9 cellular contexts compared by ENCODE assay signal in the genomic region with DNA sequence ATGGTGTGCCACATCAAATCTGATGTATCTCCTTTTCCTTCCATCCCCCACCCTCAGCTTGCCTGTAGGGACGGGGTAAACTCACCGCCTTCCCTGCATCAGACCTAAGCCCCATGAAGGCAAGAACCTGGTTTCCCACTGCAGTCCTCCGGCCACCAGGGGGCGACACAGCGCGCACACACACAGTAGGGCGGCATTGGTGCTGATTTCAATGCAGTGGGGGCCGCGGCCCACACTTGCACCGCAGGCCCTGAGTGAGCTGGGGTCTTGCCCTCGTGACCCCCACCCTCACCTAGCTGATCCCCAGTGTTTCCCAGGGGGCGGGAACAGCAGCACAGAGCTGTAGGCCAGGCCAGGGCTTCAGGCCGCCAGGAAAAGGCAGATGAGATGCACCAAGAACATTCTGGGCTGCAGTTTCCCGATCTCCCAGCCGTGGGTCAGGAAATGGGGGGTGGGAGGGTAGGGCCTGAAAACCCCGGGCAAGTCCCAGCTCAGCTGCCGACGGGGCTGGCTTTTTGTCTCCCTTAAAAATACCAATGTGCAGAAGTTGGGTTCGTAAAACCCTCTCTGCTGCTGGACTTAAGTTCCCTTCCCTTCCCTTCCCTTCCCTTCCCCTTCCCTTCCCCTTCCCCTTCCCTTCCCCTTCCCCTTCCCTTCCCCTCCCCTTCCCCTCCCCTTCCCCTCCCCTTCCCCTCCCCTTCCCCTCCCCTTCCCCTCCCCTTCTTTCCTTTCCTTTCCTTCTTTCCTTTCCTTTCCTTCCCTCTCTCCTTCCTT. TPM values are rescaled to one million over a fixed set of nuclear protein-coding genes. Genes with fewer than 3 reads are reported as not detected.
DNase-seq lines count a peak whose midpoint lies in the region; ATAC-seq and TF ChIP-seq lines count a peak whose summit lies in the region.
"Had no signal": no experiment of that assay in that cellular context is flagged by ENCODE, and none has a peak within 500 bp of the region (broad histone marks: within the 10 kb centered on the region; RNA-seq: fewer than 3 reads in every experiment).

No MANE protein-coding gene starts in this region.

- no peaks in the 10 kb centered on the region for H3K79me2 ChIP-seq in mesendoderm (ENCODE audit: control insufficient read depth, insufficient read depth, low read length)

- H3K9ac ChIP-seq in mesendoderm (ENCODE audit: low read length) = peak overlapping the region; percentile 32

- H3K36me3 Mint-ChIP-seq in activated T-helper 17 cell treated with anti-CD3 and anti-CD28 coated beads, Interleukin-2, amount 50 U/mL, for 72 hours (ENCODE audit: low read depth) = no peaks in the 10 kb centered on the region

- no peak overlapping the region for H2BK15ac ChIP-seq in mesendoderm (replicated peaks; ENCODE audit: low read depth)

- no CpG with 5 or more reads among the region's 19 CpGs for WGBS in mesendoderm (ENCODE audit: extremely low coverage, insufficient coverage, low lambda C conversion rate)

- no peaks in the 10 kb centered on the region for H3K27me3 ChIP-seq in mesendoderm (ENCODE audit: insufficient read depth, low read length, poor library complexity)

- no peak overlapping the region for H3K4ac ChIP-seq in mesendoderm (ENCODE audit: low read depth, low read length)

- H4K5ac ChIP-seq in mesendoderm (ENCODE audit: low read length) = no peak overlapping the region

- ATAC-seq in activated T-helper 17 cell treated with anti-CD3 and anti-CD28 coated beads, Interleukin-2, amount 50 U/mL, for 72 hours (replicated peaks) = peak; percentile 56
- ATAC-seq in HG03039 (IDR thresholded peaks at IDR 0.05; ENCODE audit: unreplicated experiment) (no peak), HG03175 (IDR thresholded peaks at IDR 0.05; ENCODE audit: unreplicated experiment) (no peak)

- DNase-seq in AG09319 (ENCODE audit: extremely low read depth, low read depth) (no peak), LNCaP clone FGC (ENCODE audit: low read depth) (no peak), mesendoderm (peak; percentile 75), NOMO-1 treated with dmso at 0.1 percent for 144 hours (lab: John Stamatoyannopoulos, UW; ENCODE audit: unreplicated experiment) (no peak), globus pallidus (ENCODE audit: low spot score) (no peak)
- DNase-seq: hippocampal formation had no signal

- H3K18ac ChIP-seq in mesendoderm (ENCODE audit: low read length) = no peak overlapping the region

- no peak overlapping the region for H3K23ac ChIP-seq in mesendoderm (ENCODE audit: low read length)

- H3K4me3 ChIP-seq in LNCaP clone FGC (ENCODE audit: low read depth, low read length) (no peak overlapping the region), mesendoderm (ENCODE audit: low read length) (no peak overlapping the region)

- no peaks in the 10 kb centered on the region for H3K36me3 ChIP-seq in mesendoderm (ENCODE audit: control insufficient read depth, insufficient read depth, low read length)

- no peak overlapping the region for H2BK5ac ChIP-seq in mesendoderm (ENCODE audit: low read length)

- no peak overlapping the region for H4K8ac ChIP-seq in mesendoderm (ENCODE audit: low read depth, low read length)

- TF ChIP-seq CTCF in AG09319 (IDR thresholded peaks at IDR 0.05; ENCODE audit: low read depth, low read length) (peak; percentile 20), LNCaP clone FGC (IDR thresholded peaks at IDR 0.05; ENCODE audit: control insufficient read depth, extremely low read depth, insufficient read depth) (peak; percentile 39)

- no peak overlapping the region for H2AK5ac ChIP-seq in mesendoderm (ENCODE audit: low read length)

- H3K79me1 ChIP-seq in mesendoderm (ENCODE audit: low read length) = no peaks in the 10 kb centered on the region

- H2BK120ac ChIP-seq in mesendoderm (ENCODE audit: low read depth, low read length) = no peak overlapping the region

- no peaks in the 10 kb centered on the region for H3K9me3 Mint-ChIP-seq in activated T-helper 17 cell treated with anti-CD3 and anti-CD28 coated beads, Interleukin-2, amount 50 U/mL, for 72 hours

- H3K56ac ChIP-seq in mesendoderm (ENCODE audit: low read length) = peak overlapping the region; percentile 75

- H3K4me1 ChIP-seq in mesendoderm (ENCODE audit: control insufficient read depth, low read depth, low read length) = peaks cover 2% of the 10 kb centered on the region

- H3K4me3 Mint-ChIP-seq in activated T-helper 17 cell treated with anti-CD3 and anti-CD28 coated beads, Interleukin-2, amount 50 U/mL, for 72 hours = no peak overlapping the region

- no peaks in the 10 kb centered on the region for H3K4me1 Mint-ChIP-seq in activated T-helper 17 cell treated with anti-CD3 and anti-CD28 coated beads, Interleukin-2, amount 50 U/mL, for 72 hours

- peaks cover 3% of the 10 kb centered on the region for H3K27me3 Mint-ChIP-seq in activated T-helper 17 cell treated with anti-CD3 and anti-CD28 coated beads, Interleukin-2, amount 50 U/mL, for 72 hours

- H3K4me2 ChIP-seq in mesendoderm (ENCODE audit: low read length) = no peak overlapping the region

- H3K27ac ChIP-seq in mesendoderm (ENCODE audit: low read depth, low read length) = no peak overlapping the region

- no peak overlapping the region for H3K27ac Mint-ChIP-seq in activated T-helper 17 cell treated with anti-CD3 and anti-CD28 coated beads, Interleukin-2, amount 50 U/mL, for 72 hours

RNA-seq across cellular contexts. Expression of gene FAM163B, which starts 19.5 kb away (rescaled TPM):
- total RNA-seq in activated T-helper 17 cell treated with anti-CD3 and anti-CD28 coated beads, Interleukin-2, amount 50 U/mL, for 72 hours = not detected
- 0.14 TPM for polyA plus RNA-seq in mesendoderm (2013, experiment 1 of 2)
- polyA plus RNA-seq in mesendoderm (2013, experiment 2 of 2) = 0.13 TPM

RNA-seq across cellular contexts. Expression of gene DBH, which starts 46.5 kb away (rescaled TPM):
- not detected for total RNA-seq in activated T-helper 17 cell treated with anti-CD3 and anti-CD28 coated beads, Interleukin-2, amount 50 U/mL, for 72 hours
- 0.03 TPM for polyA plus RNA-seq in mesendoderm (2013, experiment 1 of 2)
- polyA plus RNA-seq in mesendoderm (2013, experiment 2 of 2) = not detected

RNA-seq across cellular contexts. Expression of gene ADAMTSL2, which starts 55.1 kb away (rescaled TPM):
- total RNA-seq in activated T-helper 17 cell treated with anti-CD3 and anti-CD28 coated beads, Interleukin-2, amount 50 U/mL, for 72 hours = not detected
- polyA plus RNA-seq in mesendoderm (2013, experiment 1 of 2) = 0.32 TPM
- 0.29 TPM for polyA plus RNA-seq in mesendoderm (2013, experiment 2 of 2)
